22 cellular contexts compared by ENCODE assay signal in the genomic region with DNA sequence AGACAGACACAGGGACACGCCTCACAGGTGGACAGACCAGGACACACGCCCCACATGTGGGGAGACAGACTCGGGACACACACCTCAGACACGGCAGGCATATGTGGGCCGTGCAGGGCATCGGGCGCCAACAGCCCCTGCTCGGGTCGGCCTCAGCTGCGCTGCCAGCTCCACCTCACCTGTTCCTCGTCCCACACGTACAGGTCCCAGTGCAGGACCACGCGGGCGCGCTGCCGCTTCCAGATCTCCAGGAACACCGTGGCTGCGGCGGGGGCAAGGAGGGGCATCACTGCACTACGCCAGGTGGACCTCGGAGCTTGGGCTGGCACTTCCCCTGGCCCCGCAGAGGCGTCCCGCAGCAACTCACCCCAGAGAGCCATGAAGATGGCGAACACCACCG. TPM values are rescaled to one million over a fixed set of nuclear protein-coding genes. Genes with fewer than 3 reads are reported as not detected.
"Had no signal": no experiment of that assay in that cellular context is flagged by ENCODE, and none has a peak within 500 bp of the region (broad histone marks: within the 10 kb centered on the region; RNA-seq: fewer than 3 reads in every experiment).

No MANE protein-coding gene starts in this region.

- H3K4me3 Mint-ChIP-seq: activated CD4-positive, alpha-beta T cell treated with anti-CD3 and anti-CD28 coated beads for 36 hours; activated naive CD4-positive, alpha-beta T cell treated with anti-CD3 and anti-CD28 coated beads for 36 hours; activated T-cell treated with anti-CD3 and anti-CD28 coated beads, Interleukin-2, amount 50 U/mL, for 4 hours; brain; dendritic cell treated with granulocyte-macrophage colony-stimulating factor and Interleukin-4, amounts not matched to agents 40 ng/mL and 50 ng/mL, for 4 days; neural crest cell had no signal

- H3K36me3 Mint-ChIP-seq: brain had no signal

- H3K27me3 Mint-ChIP-seq: activated CD4-positive, alpha-beta T cell treated with anti-CD3 and anti-CD28 coated beads for 36 hours had no signal

- H3K27ac Mint-ChIP-seq: activated CD4-positive, alpha-beta T cell treated with anti-CD3 and anti-CD28 coated beads for 36 hours; activated naive CD4-positive, alpha-beta T cell treated with anti-CD3 and anti-CD28 coated beads for 36 hours; brain; dendritic cell treated with granulocyte-macrophage colony-stimulating factor and Interleukin-4, amounts not matched to agents 40 ng/mL and 50 ng/mL, for 4 days had no signal

- H3K4me1 Mint-ChIP-seq: activated CD4-positive, alpha-beta T cell treated with anti-CD3 and anti-CD28 coated beads for 36 hours; brain; neural crest cell had no signal

- ATAC-seq: activated CD4-positive, alpha-beta T cell treated with anti-CD3 and anti-CD28 coated beads for 36 hours; activated T-cell treated with anti-CD3 and anti-CD28 coated beads, Interleukin-2, amount 50 U/mL, for 4 hours; heart right ventricle; left lobe of liver; stimulated activated naive CD8-positive, alpha-beta T cell treated with anti-CD3 and anti-CD28 coated beads, Interleukin-15, Interleukin-2, amounts not matched to agents 100 U/mL and 50 U/mL, for 24 hours; upper lobe of right lung had no signal

- H3K27ac ChIP-seq: heart right ventricle, upper lobe of right lung, WERI-Rb-1 had no signal

- H3K9me3 ChIP-seq: upper lobe of right lung had no signal

- DNase-seq: activated CD4-positive, alpha-beta T cell treated with anti-CD3 and anti-CD28 coated beads for 36 hours; activated CD4-positive, alpha-beta T cell treated with anti-CD3 and anti-CD28 coated beads, Interleukin-2, amount 50 U/mL, for 48 hours; activated CD8-positive, alpha-beta memory T cell treated with anti-CD3 and anti-CD28 coated beads, Interleukin-2, amount 50 U/mL, for 48 hours; activated naive CD4-positive, alpha-beta T cell treated with anti-CD3 and anti-CD28 coated beads for 36 hours; activated T-cell treated with anti-CD3 and anti-CD28 coated beads, Interleukin-2, amount 50 U/mL, for 4 hours; caudate nucleus; effector CD4-positive, alpha-beta T cell; erythroblast; foreskin fibroblast; mammary epithelial cell; midbrain; stimulated activated CD4-positive, alpha-beta T cell treated with anti-CD3 and anti-CD28 coated beads, Interleukin-4, amount 100 ng/mL, for 24 hours; stimulated activated naive CD8-positive, alpha-beta T cell treated with anti-CD3 and anti-CD28 coated beads, Interleukin-15, Interleukin-2, amounts not matched to agents 100 U/mL and 50 U/mL, for 24 hours; T-helper 1 cell; upper lobe of right lung; WERI-Rb-1 had no signal

- H3K4me1 ChIP-seq: heart right ventricle, upper lobe of right lung had no signal

- H3K27me3 ChIP-seq: upper lobe of right lung had no signal

- H3K9me3 Mint-ChIP-seq: activated naive CD4-positive, alpha-beta T cell treated with anti-CD3 and anti-CD28 coated beads for 36 hours; activated T-cell treated with anti-CD3 and anti-CD28 coated beads, Interleukin-2, amount 50 U/mL, for 4 hours; dendritic cell treated with granulocyte-macrophage colony-stimulating factor and Interleukin-4, amounts not matched to agents 40 ng/mL and 50 ng/mL, for 4 days; neural crest cell had no signal

- H3K4me3 ChIP-seq: heart right ventricle, upper lobe of right lung had no signal

- H3K36me3 ChIP-seq: heart right ventricle, upper lobe of right lung, WERI-Rb-1 had no signal

RNA-seq across cellular contexts. Expression of a gene that starts 12.4 kb away (rescaled TPM):
- total RNA-seq: fibroblast of lung, neural crest cell had no signal
- polyA plus RNA-seq: fibroblast of lung had no signal

RNA-seq across cellular contexts. Expression of a gene that starts 35.4 kb away (rescaled TPM):
- total RNA-seq: activated naive CD4-positive, alpha-beta T cell treated with anti-CD3 and anti-CD28 coated beads for 36 hours had no signal
